1 cellular context compared by ENCODE assay signal in the genomic region with DNA sequence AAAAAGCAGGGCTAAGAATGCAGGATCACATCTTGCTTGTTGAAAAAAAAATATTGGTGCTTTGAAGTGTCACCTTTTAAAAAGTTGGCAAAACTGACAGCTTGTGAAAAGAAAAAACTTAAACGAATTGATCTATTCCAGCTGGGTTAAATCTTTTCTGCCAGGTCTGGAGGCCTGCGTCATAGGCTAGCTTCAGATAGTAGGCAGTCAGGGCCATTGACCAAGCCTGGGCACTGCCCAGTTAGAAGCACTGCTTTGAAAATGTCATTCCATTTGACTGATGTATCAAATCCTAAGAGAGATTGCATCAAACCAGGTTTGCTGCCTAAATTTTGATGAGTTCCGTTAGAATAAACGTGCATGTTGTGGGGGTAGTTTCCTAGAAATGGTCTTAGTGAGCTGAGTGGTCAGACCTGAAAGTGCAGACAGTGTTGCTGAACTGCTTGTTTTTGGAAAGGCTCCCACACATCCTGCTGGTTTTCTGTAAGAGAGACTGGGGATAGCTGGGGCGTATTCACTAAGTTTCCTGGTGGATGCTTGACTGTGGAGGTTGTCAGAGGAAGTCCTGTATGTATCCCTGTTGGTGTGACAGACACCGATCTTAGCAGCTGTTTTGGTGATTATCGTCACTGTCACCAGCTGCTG.
TF ChIP-seq lines count a peak whose summit lies in the region.

No MANE protein-coding gene starts in this region.

TF ChIP-seq in HepG2, 621 proteins besides CTCF, POLR2A, EP300 and RAD21:
- TF ChIP-seq DBP (CRISPR knock-in tag; IDR thresholded peaks at IDR 0.05; ENCODE audit: not compliant biosample characterization) = no peak
- no peak for TF ChIP-seq KLF9 (CRISPR knock-in tag; IDR thresholded peaks at IDR 0.05; ENCODE audit: low read depth)
- TF ChIP-seq RBM22 (optimal IDR thresholded peaks at IDR 0.05; ENCODE audit: low read length) = peak; percentile 88
- TF ChIP-seq ZNF205 (CRISPR knock-in tag; IDR thresholded peaks at IDR 0.05) = no peak
- TF ChIP-seq, protein P1, sequence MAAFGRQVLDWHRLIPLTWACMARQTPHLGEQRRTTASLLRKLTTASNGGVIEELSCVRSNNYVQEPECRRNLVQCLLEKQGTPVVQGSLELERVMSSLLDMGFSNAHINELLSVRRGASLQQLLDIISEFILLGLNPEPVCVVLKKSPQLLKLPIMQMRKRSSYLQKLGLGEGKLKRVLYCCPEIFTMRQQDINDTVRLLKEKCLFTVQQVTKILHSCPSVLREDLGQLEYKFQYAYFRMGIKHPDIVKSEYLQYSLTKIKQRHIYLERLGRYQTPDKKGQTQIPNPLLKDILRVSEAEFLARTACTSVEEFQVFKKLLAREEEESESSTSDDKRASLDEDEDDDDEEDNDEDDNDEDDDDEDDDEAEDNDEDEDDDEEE (CRISPR knock-in tag; IDR thresholded peaks at IDR 0.05) = no peak
- TF ChIP-seq MAF1 (CRISPR knock-in tag; IDR thresholded peaks at IDR 0.05; ENCODE audit: borderline replicate concordance) = no peak
